ENCODE assay signal across 2 cellular contexts in genomic region chr2:241638063-241638660, GRCh38.
TF ChIP-seq lines count a peak whose summit lies in the region.

No MANE protein-coding gene starts in this region.

TF ChIP-seq in A549, 52 proteins besides CTCF, POLR2A, EP300 and RAD21:
- TF ChIP-seq TFCP2L1 (CRISPR knock-in tag; IDR thresholded peaks at IDR 0.05) (no peak), NFE2L2 (conservative IDR thresholded peaks at IDR 0.05; ENCODE audit: low read length) (no peak)

TF ChIP-seq in GM12878, 131 proteins besides CTCF, POLR2A, EP300 and RAD21:
- TF ChIP-seq MEF2A (IDR thresholded peaks at IDR 0.05; ENCODE audit: insufficient read depth, low read depth, low read length) (no peak), NRF1 (conservative IDR thresholded peaks at IDR 0.05; ENCODE audit: low read depth, low read length) (no peak), LARP7 (IDR thresholded peaks at IDR 0.05) (no peak), BACH1 (IDR thresholded peaks at IDR 0.05; ENCODE audit: borderline replicate concordance) (no peak), CBX5 (IDR thresholded peaks at IDR 0.05; ENCODE audit: low read depth) (no peak), IRF5 (IDR thresholded peaks at IDR 0.05; ENCODE audit: borderline replicate concordance) (no peak), CEBPZ (IDR thresholded peaks at IDR 0.05; ENCODE audit: low read depth, low read length) (no peak), EGR1 (IDR thresholded peaks at IDR 0.05; ENCODE audit: borderline replicate concordance in 1 of 2, low read depth in 2 of 2, low read length in 2 of 2) (no peak), MYB (IDR thresholded peaks at IDR 0.05; ENCODE audit: borderline replicate concordance, low read depth, low read length) (no peak), CHD4 (IDR thresholded peaks at IDR 0.05) (no peak), HDGF (IDR thresholded peaks at IDR 0.05) (no peak), E4F1 (IDR thresholded peaks at IDR 0.05; ENCODE audit: borderline replicate concordance, partially characterized antibody) (no peak), FOXK2 (IDR thresholded peaks at IDR 0.05) (no peak), SMAD1 (IDR thresholded peaks at IDR 0.05; ENCODE audit: low read depth, partially characterized antibody) (no peak), DPF2 (IDR thresholded peaks at IDR 0.05) (no peak), USF2 (IDR thresholded peaks at IDR 0.05; ENCODE audit: borderline replicate concordance, low read depth, low read length) (no peak), ZZZ3 (IDR thresholded peaks at IDR 0.05; ENCODE audit: control insufficient read depth, insufficient read length, low read depth) (no peak), RELB (IDR thresholded peaks at IDR 0.05; ENCODE audit: low read depth) (no peak), WRNIP1 (IDR thresholded peaks at IDR 0.05; ENCODE audit: borderline replicate concordance, low read depth, low read length) (no peak)
TF ChIP-seq in GM12878: peak in this region for 0.
